In the genomic region with DNA sequence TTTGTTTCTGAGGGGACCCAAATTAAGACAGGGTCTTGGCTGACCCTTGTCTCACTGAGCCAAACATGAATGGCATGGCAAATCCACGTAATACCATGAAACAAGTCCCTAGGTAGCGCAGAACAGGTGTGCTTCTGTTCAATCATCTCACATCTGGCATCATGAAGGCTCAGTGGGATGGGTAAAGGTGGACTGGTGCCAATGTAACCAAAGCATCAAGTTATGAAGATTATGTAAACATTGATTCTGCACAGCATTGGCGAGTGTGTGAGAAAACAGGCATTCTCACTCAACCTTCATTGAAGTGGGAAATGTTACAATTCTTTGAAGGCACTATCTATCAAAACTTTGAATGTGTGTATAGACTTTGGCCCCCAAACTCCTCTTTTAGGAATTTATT, we compare ENCODE assay signal across 16 cellular contexts. TPM values are rescaled to one million over a fixed set of nuclear protein-coding genes. Genes with fewer than 3 reads are reported as not detected.
A peak's percentile ranks its signal among the peaks of the same experiment; 100 is the strongest.
DNase-seq lines count a peak whose midpoint lies in the region; TF ChIP-seq lines count a peak whose summit lies in the region.
"Had no signal": no experiment of that assay in that cellular context is flagged by ENCODE, and none has a peak within 500 bp of the region (broad histone marks: within the 10 kb centered on the region; RNA-seq: fewer than 3 reads in every experiment).

No MANE protein-coding gene starts in this region.

- DNase-seq in NCI-H146 (lab: John Stamatoyannopoulos, UW) = peak; percentile 3
- DNase-seq in NCI-H146 treated with DMSO at 0.1 percent for 48 hours (lab: John Stamatoyannopoulos, UW; ENCODE audit: unreplicated experiment) = no peak
- DNase-seq in NCI-H2171 treated with DMSO at 0.1 percent for 48 hours (lab: John Stamatoyannopoulos, UW) = peak; percentile 70
- no peak for DNase-seq in chondrocyte (ENCODE audit: low spot score)
- DNase-seq in hepatocyte (ENCODE audit: low spot score) = no peak
- no peak for DNase-seq in NOMO-1 treated with dmso at 0.1 percent for 144 hours (lab: John Stamatoyannopoulos, UW; ENCODE audit: unreplicated experiment)
- DNase-seq in mucosa of gallbladder (ENCODE audit: low spot score) = no peak
- DNase-seq: dorsolateral prefrontal cortex; glutamatergic neuron; NCI-H187 treated with DMSO at 0.1 percent for 48 hours; RPMI8226; stimulated activated CD4-positive, alpha-beta T cell treated with anti-CD3 and anti-CD28 coated beads, Interleukin-15, amount 100 ng/mL, for 24 hours had no signal

- peak overlapping the region; percentile 68 for H3K4me2 ChIP-seq in skeletal muscle satellite cell (ENCODE audit: low read length)
- H3K4me2 ChIP-seq in hepatocyte = no peak overlapping the region

- H3K4me1 ChIP-seq in skeletal muscle satellite cell (ENCODE audit: control insufficient read depth, insufficient read depth, low read length) (peaks cover 54% of the 10 kb centered on the region), hepatocyte (ENCODE audit: insufficient read depth) (peaks cover 16% of the 10 kb centered on the region)

- TF ChIP-seq CTCF in chondrocyte (IDR thresholded peaks at IDR 0.05) (no peak), hepatocyte (IDR thresholded peaks at IDR 0.05; ENCODE audit: poor library complexity) (no peak)

- H3K4me3 Mint-ChIP-seq in chondrocyte (ENCODE audit: unreplicated experiment) = no peak overlapping the region
- H3K4me3 Mint-ChIP-seq: type B pancreatic cell had no signal

- H3K36me3 Mint-ChIP-seq in chondrocyte (ENCODE audit: low read depth) = no peaks in the 10 kb centered on the region
- H3K36me3 Mint-ChIP-seq: type B pancreatic cell had no signal

- H3K9me3 ChIP-seq in skeletal muscle satellite cell (replicated peaks; ENCODE audit: low read length) = no peaks in the 10 kb centered on the region
- H3K9me3 ChIP-seq in hepatocyte (ENCODE audit: low read depth) = no peaks in the 10 kb centered on the region
- H3K9me3 ChIP-seq: neutrophil had no signal

- no peaks in the 10 kb centered on the region for H3K27me3 Mint-ChIP-seq in chondrocyte (ENCODE audit: low read depth)
- H3K27me3 Mint-ChIP-seq: type B pancreatic cell had no signal

- peaks cover 46% of the 10 kb centered on the region for H3K4me1 Mint-ChIP-seq in chondrocyte (ENCODE audit: low read depth)

- peak overlapping the region; percentile 95 for H3K27ac Mint-ChIP-seq in chondrocyte (ENCODE audit: unreplicated experiment)
- H3K27ac Mint-ChIP-seq: type B pancreatic cell had no signal

- no peaks in the 10 kb centered on the region for H3K27me3 ChIP-seq in skeletal muscle satellite cell (ENCODE audit: control insufficient read depth, insufficient read depth, low read length)
- H3K27me3 ChIP-seq in hepatocyte = no peaks in the 10 kb centered on the region

- H3K4me3 ChIP-seq in skeletal muscle satellite cell (ENCODE audit: low read length) (peak overlapping the region; percentile 18), hepatocyte (no peak overlapping the region)
- H3K4me3 ChIP-seq: dorsolateral prefrontal cortex had no signal

- H3K9me3 Mint-ChIP-seq in chondrocyte (ENCODE audit: low read depth) = no peaks in the 10 kb centered on the region
- H3K9me3 Mint-ChIP-seq: type B pancreatic cell had no signal

- H3K36me3 ChIP-seq in skeletal muscle satellite cell (ENCODE audit: insufficient read depth, low read length) (no peaks in the 10 kb centered on the region), hepatocyte (replicated peaks; ENCODE audit: insufficient read depth, low read depth) (no peaks in the 10 kb centered on the region)
- H3K36me3 ChIP-seq: neutrophil had no signal

- no peaks in the 10 kb centered on the region for H3K79me2 ChIP-seq in hepatocyte

- WGBS in hepatocyte (ENCODE audit: low lambda C conversion rate, missing lambda C conversion rate) = 86% methylated on average over 3 of the region's 3 CpGs

- peak overlapping the region; percentile 71 for H3K9ac ChIP-seq in skeletal muscle satellite cell (ENCODE audit: low read depth, low read length)

- H2AFZ ChIP-seq in hepatocyte = no peak overlapping the region

- no peaks in the 10 kb centered on the region for H4K20me1 ChIP-seq in hepatocyte (ENCODE audit: insufficient read depth, poor library complexity, severe bottlenecking)

- H3K9me2 ChIP-seq in hepatocyte (replicated peaks; ENCODE audit: insufficient read depth) = no peaks in the 10 kb centered on the region

- no peak overlapping the region for H3K27ac ChIP-seq in hepatocyte
- H3K27ac ChIP-seq: dorsolateral prefrontal cortex, neutrophil had no signal

RNA-seq across cellular contexts. Expression of a gene that starts 41.9 kb away (rescaled TPM):
- 1.7 to 3.8 TPM (median 2.5 TPM) in 3 replicates for total RNA-seq in chondrocyte
- total RNA-seq in skeletal muscle satellite cell (2012; rRNA removed) = 29.2 and 31.2 TPM in 2 replicates
- total RNA-seq in hepatocyte = 18.5 and 18.7 TPM in 2 replicates
- polyA plus RNA-seq in hepatocyte = 43.0 and 49.3 TPM in 2 replicates
- 3.9 TPM for total RNA-seq in mucosa of gallbladder
- total RNA-seq: A172 had no signal

Comparison
In these comparisons a context has a peak if more than half of its experiments do, and no peak if none do; other contexts are left out.
1. DNase-seq: peak in NCI-H146 (single experiment) and NCI-H2171 treated with DMSO at 0.1 percent for 48 hours (single experiment); none in NCI-H146 treated with DMSO at 0.1 percent for 48 hours (single experiment), chondrocyte (single experiment), hepatocyte (single experiment), NOMO-1 treated with dmso at 0.1 percent for 144 hours (single experiment) and mucosa of gallbladder (single experiment).